Comparison of ENCODE assay signal across 21 cellular contexts in the genomic region with DNA sequence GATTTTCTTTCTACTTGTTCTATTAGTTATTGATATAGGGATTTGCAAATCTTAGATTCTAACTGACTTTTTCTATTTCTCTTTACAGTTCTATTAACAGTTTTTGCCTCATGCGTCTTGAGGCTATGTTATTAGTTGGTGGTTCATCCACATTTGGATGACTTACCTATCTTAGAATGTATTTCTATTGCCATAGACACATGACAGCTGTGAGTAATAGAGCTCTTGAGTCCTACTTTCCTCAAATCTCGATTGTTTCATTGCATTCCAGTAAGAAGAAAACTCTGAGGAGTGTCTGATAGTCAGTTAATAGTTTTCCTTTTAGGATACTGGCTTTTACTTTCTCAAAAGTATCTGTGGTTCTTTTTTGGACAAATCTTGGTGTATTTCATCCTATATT.
A peak's percentile ranks its signal among the peaks of the same experiment; 100 is the strongest.
DNase-seq lines count a peak whose midpoint lies in the region; ATAC-seq and TF ChIP-seq lines count a peak whose summit lies in the region.
"Had no signal": no experiment of that assay in that cellular context is flagged by ENCODE, and none has a peak within 500 bp of the region (broad histone marks: within the 10 kb centered on the region; RNA-seq: fewer than 3 reads in every experiment).

No MANE protein-coding gene starts in this region.

- DNase-seq in MCF 10A (ENCODE audit: unreplicated experiment): peak; percentile 5
- no peak for DNase-seq in breast epithelium (ENCODE audit: low spot score in 2 of 2)
- DNase-seq in brain microvascular endothelial cell: peak; percentile 40
- DNase-seq in foreskin keratinocyte: peak in 1 of 2 donors; percentile 74
- no peak for DNase-seq in H4 (ENCODE audit: low spot score)
- no peak for DNase-seq in stimulated activated CD4-positive, alpha-beta T cell treated with anti-CD3 and anti-CD28 coated beads, Interleukin-15, amount 100 ng/mL, for 24 hours
- DNase-seq: activated CD4-positive, alpha-beta T cell treated with anti-CD3 and anti-CD28 coated beads for 48 hours; C1 segment of cervical spinal cord; caudate nucleus; DMS153; erythroblast; immature natural killer cell; NCI-H1092 treated with DMSO at 0.1 percent for 48 hours; NCI-H2081; nucleus accumbens; stimulated activated naive CD4-positive, alpha-beta T cell; thyroid gland had no signal

- H3K36me3 ChIP-seq in breast epithelium (no peaks in the 10 kb centered on the region), brain microvascular endothelial cell (replicated peaks) (no peaks in the 10 kb centered on the region)
- H3K36me3 ChIP-seq: thyroid gland had no signal

- H3K4me3 Mint-ChIP-seq in MCF 10A (ENCODE audit: unreplicated experiment): no peak overlapping the region
- H3K4me3 Mint-ChIP-seq: immature natural killer cell had no signal

- H3K27ac ChIP-seq in breast epithelium (no peak overlapping the region), brain microvascular endothelial cell (no peak overlapping the region), foreskin keratinocyte (no peak overlapping the region)
- H3K27ac ChIP-seq: 22Rv1, thyroid gland had no signal

- ATAC-seq in foreskin keratinocyte (peak; percentile 62), HG03342 (IDR thresholded peaks at IDR 0.05; ENCODE audit: unreplicated experiment) (no peak), HG03469 (IDR thresholded peaks at IDR 0.05; ENCODE audit: unreplicated experiment) (no peak)

- CTCF ChIA-PET in MCF 10A (lab: Yijun Ruan, JAX): interaction anchor here (0.7 kb wide), 1 partner anchor 38 kb away, joined by 3 read pairs; no protein-coding TSS in a partner anchor

- peaks cover 4% of the 10 kb centered on the region for H3K27me3 Mint-ChIP-seq in MCF 10A (ENCODE audit: insufficient read depth, unreplicated experiment)

- H3K4me1 Mint-ChIP-seq in MCF 10A (ENCODE audit: insufficient read depth, unreplicated experiment): peaks cover 6% of the 10 kb centered on the region

- H3K4me1 ChIP-seq in breast epithelium: no peaks in the 10 kb centered on the region
- H3K4me1 ChIP-seq in foreskin keratinocyte: peaks cover 3% of the 10 kb centered on the region
- H3K4me1 ChIP-seq: thyroid gland had no signal

- in situ Hi-C loops in brain microvascular endothelial cell (cut with HindIII; ENCODE audit: low pct_ligation_motif_present, low sequenced_read_pairs): no loop called here

- H3K27me3 ChIP-seq in breast epithelium (no peaks in the 10 kb centered on the region), brain microvascular endothelial cell (replicated peaks) (no peaks in the 10 kb centered on the region), foreskin keratinocyte (no peaks in the 10 kb centered on the region)
- H3K27me3 ChIP-seq: thyroid gland had no signal

- H3K4me3 ChIP-seq in breast epithelium (no peak overlapping the region), brain microvascular endothelial cell (ENCODE audit: low read depth, low read length) (no peak overlapping the region)
- H3K4me3 ChIP-seq: thyroid gland had no signal

- POLR2A ChIA-PET in MCF 10A (lab: Yijun Ruan, JAX): no interaction called here

- no peaks in the 10 kb centered on the region for H3K9me3 Mint-ChIP-seq in MCF 10A (ENCODE audit: unreplicated experiment)
- H3K9me3 Mint-ChIP-seq: activated T-helper 2 cell treated with anti-CD3 and anti-CD28 coated beads, Interferon-gamma antibody, Interleukin-2, Interleukin-4, amounts not matched to agents 10 μg/mL and 5 μg/mL and 100 μg/mL, durations not matched to agents 14 hours and 24 hours and 36 hours had no signal

- no peak for TF ChIP-seq POLR2A in breast epithelium (IDR thresholded peaks at IDR 0.05)

- H3K9me3 ChIP-seq in breast epithelium: no peaks in the 10 kb centered on the region
- H3K9me3 ChIP-seq: thyroid gland had no signal

- no peak overlapping the region for H3K27ac Mint-ChIP-seq in MCF 10A (ENCODE audit: low read depth, unreplicated experiment)
- H3K27ac Mint-ChIP-seq: activated T-helper 2 cell treated with anti-CD3 and anti-CD28 coated beads, Interferon-gamma antibody, Interleukin-2, Interleukin-4, amounts not matched to agents 10 μg/mL and 5 μg/mL and 100 μg/mL, durations not matched to agents 14 hours and 24 hours and 36 hours; immature natural killer cell had no signal

- no TSS peak for BruUV-seq in MCF 10A (replicated peaks; lab: Mats Ljungman, UMichigan)

- peaks cover 6% of the 10 kb centered on the region for H3K36me3 Mint-ChIP-seq in MCF 10A (ENCODE audit: insufficient read depth, unreplicated experiment)
- H3K36me3 Mint-ChIP-seq: immature natural killer cell had no signal

- TF ChIP-seq CTCF in MCF 10A (IDR thresholded peaks at IDR 0.05; ENCODE audit: unreplicated experiment) (no peak), breast epithelium (IDR thresholded peaks at IDR 0.05) (no peak), brain microvascular endothelial cell (IDR thresholded peaks at IDR 0.05; ENCODE audit: low read depth, low read length, missing control alignments) (no peak), foreskin keratinocyte (conservative IDR thresholded peaks at IDR 0.05) (no peak)

- intact Hi-C loops in MCF 10A (cut with micrococcal nuclease) (no loop called here), breast epithelium (cut with DNase I; ENCODE audit: low total_unique reads) (no loop called here)

Comparison
In these comparisons a context has a peak if more than half of its experiments do, and no peak if none do; other contexts are left out.
1. DNase-seq: peak in MCF 10A (single experiment) and brain microvascular endothelial cell (single experiment); none in breast epithelium (0 of 2), H4 (single experiment) and stimulated activated CD4-positive, alpha-beta T cell treated with anti-CD3 and anti-CD28 coated beads, Interleukin-15, amount 100 ng/mL, for 24 hours (single experiment).